ENCODE assay signal across 20 cellular contexts in genomic region chr7:46774515-46774914, GRCh38.
"Had no signal": no experiment of that assay in that cellular context is flagged by ENCODE, and none has a peak within 500 bp of the region (broad histone marks: within the 10 kb centered on the region; RNA-seq: fewer than 3 reads in every experiment).

No MANE protein-coding gene starts in this region.

- H3K4me3 Mint-ChIP-seq: activated CD4-positive, alpha-beta memory T cell treated with anti-CD3 and anti-CD28 coated beads, Interleukin-2, amount 10 ng/mL, durations not matched to agents 7 days and 5 days; activated T-cell treated with anti-CD3 and anti-CD28 coated beads, Interleukin-2, amount 50 U/mL, for 24 hours; central memory CD8-positive, alpha-beta T cell; naive thymus-derived CD8-positive, alpha-beta T cell; WTC11 had no signal

- H3K27me3 ChIP-seq: body of pancreas, spleen, stomach, thyroid gland, vagina had no signal

- DNase-seq: activated CD4-positive, alpha-beta memory T cell treated with anti-CD3 and anti-CD28 coated beads, Interleukin-2, amount 10 ng/mL, durations not matched to agents 7 days and 5 days; activated CD4-positive, alpha-beta T cell treated with anti-CD3 and anti-CD28 coated beads for 4 hours; activated naive CD4-positive, alpha-beta T cell treated with anti-CD3 and anti-CD28 coated beads, Interleukin-2, amount 50 U/mL, for 16 hours; activated T-cell treated with anti-CD3 and anti-CD28 coated beads, Interleukin-2, amount 50 U/mL, for 24 hours; amygdala; body of pancreas; cortex of kidney; effector CD4-positive, alpha-beta T cell; foreskin melanocyte; left colon; mammary epithelial cell; naive thymus-derived CD8-positive, alpha-beta T cell; spleen; stomach; SW 1271; thyroid gland had no signal

- H3K9ac ChIP-seq: parathyroid adenoma had no signal

- H2AFZ ChIP-seq: parathyroid adenoma had no signal

- H3K79me2 ChIP-seq: parathyroid adenoma had no signal

- H3K4me1 ChIP-seq: body of pancreas, parathyroid adenoma, spleen, stomach, vagina had no signal

- H3K36me3 Mint-ChIP-seq: naive thymus-derived CD8-positive, alpha-beta T cell had no signal

- H3K27ac ChIP-seq: body of pancreas, parathyroid adenoma, spleen, stomach, thyroid gland, vagina had no signal

- ATAC-seq: body of pancreas; left colon; naive thymus-derived CD8-positive, alpha-beta T cell; WTC11 had no signal

- H3K4me1 Mint-ChIP-seq: activated CD4-positive, alpha-beta memory T cell treated with anti-CD3 and anti-CD28 coated beads, Interleukin-2, amount 10 ng/mL, durations not matched to agents 7 days and 5 days; central memory CD8-positive, alpha-beta T cell; naive thymus-derived CD8-positive, alpha-beta T cell had no signal

- H3K27ac Mint-ChIP-seq: activated CD4-positive, alpha-beta memory T cell treated with anti-CD3 and anti-CD28 coated beads, Interleukin-2, amount 10 ng/mL, durations not matched to agents 7 days and 5 days; activated T-cell treated with anti-CD3 and anti-CD28 coated beads, Interleukin-2, amount 50 U/mL, for 24 hours; naive thymus-derived CD8-positive, alpha-beta T cell; WTC11 had no signal

- H3K9me3 ChIP-seq: body of pancreas, thyroid gland, vagina had no signal

- H3K27me3 Mint-ChIP-seq: activated CD4-positive, alpha-beta memory T cell treated with anti-CD3 and anti-CD28 coated beads, Interleukin-2, amount 10 ng/mL, durations not matched to agents 7 days and 5 days; activated T-cell treated with anti-CD3 and anti-CD28 coated beads, Interleukin-2, amount 50 U/mL, for 24 hours; central memory CD8-positive, alpha-beta T cell; naive thymus-derived CD8-positive, alpha-beta T cell had no signal

- H3K4me3 ChIP-seq: body of pancreas, spleen, stomach, thyroid gland, vagina had no signal

- H3K36me3 ChIP-seq: spleen, stomach, thyroid gland, vagina had no signal
